In genomic region chr9:32385885-32386283, GRCh38 we compare ENCODE assay signal across 16 cellular contexts. TPM values are rescaled to one million over a fixed set of nuclear protein-coding genes. Genes with fewer than 3 reads are reported as not detected.
DNase-seq lines count a peak whose midpoint lies in the region; ATAC-seq, FAIRE-seq and TF ChIP-seq lines count a peak whose summit lies in the region.
"Had no signal": no experiment of that assay in that cellular context is flagged by ENCODE, and none has a peak within 500 bp of the region (broad histone marks: within the 10 kb centered on the region; RNA-seq: fewer than 3 reads in every experiment).

No MANE protein-coding gene starts in this region.

- H3K4me1 ChIP-seq in left ventricle myocardium inferior (peaks cover 49% of the 10 kb centered on the region), right cardiac atrium (ENCODE audit: control insufficient read depth, insufficient read depth, low read length) (peaks cover 5% of the 10 kb centered on the region), HepG2 (ENCODE audit: insufficient read depth, low read length) (peaks cover 36% of the 10 kb centered on the region), upper lobe of right lung (peaks cover 18% of the 10 kb centered on the region)

- H3K36me3 ChIP-seq in left ventricle myocardium inferior (no peaks in the 10 kb centered on the region), HepG2 (replicated peaks in 1 of 2; ENCODE audit: control insufficient read depth in 1 of 2, insufficient read depth in 2 of 2, low read length in 2 of 2) (no peaks in the 10 kb centered on the region), upper lobe of right lung (no peaks in the 10 kb centered on the region)
- H3K36me3 ChIP-seq: spleen had no signal

- CTCF ChIA-PET in HepG2 (lab: Yijun Ruan, JAX; ENCODE audit: low intra/inter-chr PET ratio, low total read pairs): no interaction called here

- in situ Hi-C loops in astrocyte of the cerebellum (cut with HindIII; ENCODE audit: low sequenced_read_pairs) (loop anchor here (25.0 kb wide), 2 partner anchors 176 to 576 kb away; partner anchors contain the start of genes NDUFB6, SMIM27 and TOPORS), HepG2 (cut with HindIII; ENCODE audit: extremely low pct_ligation_motif_present, low pct_unique_long_range_greater_than_20kb) (no loop called here)

- no peak for TF ChIP-seq RAD21 in HepG2 (CRISPR knock-in tag; IDR thresholded peaks at IDR 0.05)

- intact Hi-C loops in left ventricle myocardium inferior (cut with micrococcal nuclease): loop anchor here (10.0 kb wide), 1 partner anchor 49 kb away; no protein-coding TSS in a partner anchor
- intact Hi-C loops in right cardiac atrium (cut with DNase I): no loop called here
- intact Hi-C loops in HepG2 (cut with micrococcal nuclease; ENCODE audit: unreplicated experiment): no loop called here
- intact Hi-C loops in upper lobe of right lung (cut with DNase I): no loop called here

- TF ChIP-seq EP300 in HepG2 (IDR thresholded peaks at IDR 0.05; ENCODE audit: low read depth in 2 of 2, low read length in 2 of 2): no peak
- TF ChIP-seq EP300 in HepG2 (CRISPR knock-in tag; IDR thresholded peaks at IDR 0.05; ENCODE audit: borderline replicate concordance): no peak

- no peak for TF ChIP-seq POLR2A in HepG2 (IDR thresholded peaks at IDR 0.05; ENCODE audit: insufficient read depth in 1 of 2, low read depth in 2 of 2, low read length in 2 of 2)

- peak; percentile 8 for FAIRE-seq in HepG2 (lab: Jason Lieb, UNC)

- POLR2A ChIA-PET in HepG2 (lab: Yijun Ruan, JAX): interaction anchor here (2.4 kb wide), 1 partner anchor 187 kb away, joined by 22 read pairs; the partner anchor contains the start of gene NDUFB6

- no peak overlapping the region for H2AFZ ChIP-seq in HepG2 (ENCODE audit: low read length)

- H4K20me1 ChIP-seq in HepG2 (ENCODE audit: insufficient read depth, low read length): no peaks in the 10 kb centered on the region; the same call in 1 of the 2 replicates

- TF ChIP-seq CTCF in left ventricle myocardium inferior (IDR thresholded peaks at IDR 0.05; ENCODE audit: borderline replicate concordance) (no peak), astrocyte of the cerebellum (IDR thresholded peaks at IDR 0.05; ENCODE audit: low read depth, low read length, missing control alignments) (no peak), HepG2 (CRISPR knock-in tag; IDR thresholded peaks at IDR 0.05) (no peak), upper lobe of right lung (IDR thresholded peaks at IDR 0.05) (no peak)

- DNase-seq in left ventricle myocardium inferior (no peak), right cardiac atrium (no peak), astrocyte of the cerebellum (ENCODE audit: low read depth) (no peak), HepG2 (ENCODE audit: low spot score) (no peak), upper lobe of right lung (no peak), NCI-H2171 treated with DMSO at 0.1 percent for 48 hours (lab: John Stamatoyannopoulos, UW) (no peak)
- DNase-seq: activated T-cell treated with anti-CD3 and anti-CD28 coated beads, Interleukin-2, amount 50 U/mL, for 1 hour; amniotic stem cell; dermis blood vessel endothelial cell; OCI-M1; spleen; SW 1271 had no signal

- ATAC-seq in right cardiac atrium: no peak
- ATAC-seq in HepG2: no peak
- ATAC-seq in upper lobe of right lung: no peak
- ATAC-seq in HG02798 (IDR thresholded peaks at IDR 0.05; ENCODE audit: poor library complexity, unreplicated experiment): no peak
- no peak for ATAC-seq in HG02981 (IDR thresholded peaks at IDR 0.05; ENCODE audit: unreplicated experiment)
- ATAC-seq: activated CD4-positive, CD25-positive, alpha-beta regulatory T cell treated with anti-CD3 and anti-CD28 coated beads, Interleukin-2, amount 50 U/mL, for 24 hours had no signal

- H3K4me2 ChIP-seq in HepG2 (ENCODE audit: low read depth, low read length): peak overlapping the region; percentile 98

- H3K4me3 ChIP-seq in left ventricle myocardium inferior (peak overlapping the region; percentile 87), right cardiac atrium (ENCODE audit: low read length) (no peak overlapping the region), astrocyte of the cerebellum (ENCODE audit: low read depth, low read length) (peak overlapping the region; percentile 77), HepG2 (replicated peaks in 1 of 3; ENCODE audit: insufficient read depth in 1 of 3, low read depth in 2 of 3, low read length in 3 of 3) (peak overlapping the region in 1 of 3 experiments; percentile 98; a peak in 2 of 6 replicates), upper lobe of right lung (peak overlapping the region; percentile 95)

- H3K27me3 ChIP-seq in left ventricle myocardium inferior (ENCODE audit: low read depth) (no peaks in the 10 kb centered on the region), right cardiac atrium (ENCODE audit: control insufficient read depth, insufficient read depth) (no peaks in the 10 kb centered on the region), HepG2 (ENCODE audit: control insufficient read depth in 1 of 2, insufficient read depth in 2 of 2, low read length in 2 of 2) (no peaks in the 10 kb centered on the region; a peak in 1 of 5 replicates), upper lobe of right lung (no peaks in the 10 kb centered on the region)

- H3K79me2 ChIP-seq in HepG2 (ENCODE audit: insufficient read depth, low read length): peaks cover 49% of the 10 kb centered on the region

- WGBS in right cardiac atrium: 89% methylated on average over 3 of the region's 3 CpGs
- 69% methylated on average over 1 of the region's 3 CpGs for whole genome bisulfite sequencing in HepG2 (ENCODE audit: low lambda C conversion rate)

- H3K27ac ChIP-seq in left ventricle myocardium inferior (replicated peaks): no peak overlapping the region
- no peak overlapping the region for H3K27ac ChIP-seq in right cardiac atrium (ENCODE audit: low read length)
- no peak overlapping the region for H3K27ac ChIP-seq in HepG2 (ENCODE audit: extremely low read length, insufficient read depth, low read length)
- no peak overlapping the region for H3K27ac ChIP-seq in upper lobe of right lung
- H3K27ac ChIP-seq: HL-60 had no signal

- TSS peak; percentile 48 for BruUV-seq in HepG2 (replicated peaks; lab: Mats Ljungman, UMichigan)

- H3K9me3 ChIP-seq in left ventricle myocardium inferior (replicated peaks): no peaks in the 10 kb centered on the region
- H3K9me3 ChIP-seq in right cardiac atrium (ENCODE audit: control insufficient read depth, low read length): no peaks in the 10 kb centered on the region
- no peaks in the 10 kb centered on the region for H3K9me3 ChIP-seq in HepG2 (ENCODE audit: low read length)
- H3K9me3 ChIP-seq in upper lobe of right lung: no peaks in the 10 kb centered on the region
- H3K9me3 ChIP-seq: spleen had no signal

- peak overlapping the region; percentile 93 for H3K9ac ChIP-seq in HepG2 (ENCODE audit: insufficient read depth, low read depth, low read length)

TF ChIP-seq in HepG2, 621 proteins besides CTCF, POLR2A, EP300 and RAD21:
- 0 out of 2 replicates have a peak, but pooled peaks have one; percentile 15 for TF ChIP-seq MNT (IDR thresholded peaks at IDR 0.05)
- no peak for TF ChIP-seq ZBTB42 (CRISPR knock-in tag; IDR thresholded peaks at IDR 0.05)

RNA-seq across cellular contexts. Expression of gene ACO1, which starts 1.4 kb away (rescaled TPM):
- total RNA-seq in left ventricle myocardium inferior: 62.7 TPM
- total RNA-seq in right cardiac atrium: 10 to 100 TPM; 42.2 to 46.3 (median 43.3) TPM
- 25.3 TPM for polyA plus RNA-seq in right cardiac atrium
- 48.2 and 68.9 TPM in 2 replicates for total RNA-seq in HepG2 (2016; rRNA removed; fragmentation: Illumina TruSeq; extraction: Trizol)
- 2.2 and 2.8 TPM in 2 replicates for total RNA-seq in HepG2 (2016; cell fraction: cytosol; rRNA removed; fragmentation: Illumina TruSeq; extraction: Trizol; ENCODE audit: low read depth)
- 47.4 and 67.6 TPM in 2 replicates for total RNA-seq in HepG2 (2016; cell fraction: insoluble cytoplasmic fraction; rRNA removed; fragmentation: Illumina TruSeq; extraction: Trizol)
- 12.2 and 12.8 TPM in 2 replicates for total RNA-seq in HepG2 (2016; cell fraction: membrane; rRNA removed; fragmentation: Illumina TruSeq; extraction: Trizol)
- 29.5 and 29.9 TPM in 2 replicates for total RNA-seq in HepG2 (2016; cell fraction: nucleus; rRNA removed; fragmentation: Illumina TruSeq; extraction: Trizol)
- 18.2 and 20.1 TPM in 2 replicates for polyA plus RNA-seq in HepG2 (2011; rRNA removed)
- 16.7 and 19.7 TPM in 2 replicates for polyA plus RNA-seq in HepG2 (2011; cell fraction: cytosol; rRNA removed)
- polyA plus RNA-seq in HepG2 (2011; cell fraction: nucleus; rRNA removed): 9.5 and 11.8 TPM in 2 replicates
- polyA plus RNA-seq in HepG2 (2012): 16.9 and 21.1 TPM in 2 replicates
- polyA plus RNA-seq in HepG2 (2016; cell fraction: cytosol; fragmentation: Illumina TruSeq; extraction: Trizol; ENCODE audit: low read depth): 1.9 and 2.4 TPM in 2 replicates
- polyA plus RNA-seq in HepG2 (2016; cell fraction: insoluble cytoplasmic fraction; fragmentation: Illumina TruSeq; extraction: Trizol; ENCODE audit: low read depth): 48.7 and 51.7 TPM in 2 replicates
- 5.4 and 5.5 TPM in 2 replicates for polyA plus RNA-seq in HepG2 (2016; cell fraction: membrane; fragmentation: Illumina TruSeq; extraction: Trizol; ENCODE audit: low read depth)
- polyA plus RNA-seq in HepG2 (2016; cell fraction: nucleus; fragmentation: Illumina TruSeq; extraction: Trizol; ENCODE audit: insufficient read depth, low read depth): 19.4 and 21.0 TPM in 2 replicates
- 33.7 and 43.0 TPM in 2 replicates for polyA minus RNA-seq in HepG2 (2011; rRNA and poly(A)+ RNA removed; ENCODE audit: low replicate concordance)
- polyA minus RNA-seq in HepG2 (2011; cell fraction: cytosol; rRNA and poly(A)+ RNA removed): 21.6 and 23.6 TPM in 2 replicates
- 26.0 and 30.2 TPM in 2 replicates for polyA minus RNA-seq in HepG2 (2011; cell fraction: nucleus; rRNA and poly(A)+ RNA removed)
- 32.9 TPM for total RNA-seq in upper lobe of right lung
